1 cellular context compared by ENCODE assay signal in the genomic region with DNA sequence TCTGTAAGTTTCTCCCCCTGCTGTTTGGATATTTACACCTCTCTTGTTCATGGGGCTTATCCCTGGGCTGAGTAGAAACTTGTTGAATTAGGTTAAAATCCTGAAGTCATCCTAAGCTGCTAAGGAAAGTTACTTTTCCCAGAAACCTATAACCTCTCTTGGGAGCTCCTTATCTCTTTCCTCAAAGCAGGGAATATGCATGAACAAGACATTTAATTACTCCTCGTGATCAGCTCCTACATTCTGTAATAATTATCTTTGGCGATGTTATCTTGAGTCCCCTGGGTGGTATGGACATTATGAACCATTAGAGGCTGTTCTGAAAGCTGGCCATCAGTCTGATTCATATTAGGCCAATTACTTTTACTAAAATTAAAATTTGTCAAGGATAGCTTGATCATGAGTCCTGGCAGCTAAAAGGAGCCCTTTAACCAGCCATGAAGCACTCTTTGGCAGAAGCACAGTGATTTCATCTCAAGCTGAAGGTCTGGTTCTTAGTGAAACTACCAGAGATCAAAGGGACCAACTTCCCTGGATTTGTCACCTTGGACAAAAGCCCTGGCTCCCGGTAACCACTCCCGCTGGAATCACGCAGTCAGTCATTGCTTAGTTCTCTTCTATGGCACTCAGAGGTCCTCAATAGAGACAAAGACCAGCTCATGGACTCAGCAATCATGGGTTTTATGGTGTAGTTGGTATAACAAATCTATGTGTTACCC.
TF ChIP-seq lines count a peak whose summit lies in the region.

No MANE protein-coding gene starts in this region.

TF ChIP-seq in HEK293, 187 proteins besides CTCF, POLR2A, EP300 and RAD21 (continued from another document and continues in another):
- TF ChIP-seq, protein P1, sequence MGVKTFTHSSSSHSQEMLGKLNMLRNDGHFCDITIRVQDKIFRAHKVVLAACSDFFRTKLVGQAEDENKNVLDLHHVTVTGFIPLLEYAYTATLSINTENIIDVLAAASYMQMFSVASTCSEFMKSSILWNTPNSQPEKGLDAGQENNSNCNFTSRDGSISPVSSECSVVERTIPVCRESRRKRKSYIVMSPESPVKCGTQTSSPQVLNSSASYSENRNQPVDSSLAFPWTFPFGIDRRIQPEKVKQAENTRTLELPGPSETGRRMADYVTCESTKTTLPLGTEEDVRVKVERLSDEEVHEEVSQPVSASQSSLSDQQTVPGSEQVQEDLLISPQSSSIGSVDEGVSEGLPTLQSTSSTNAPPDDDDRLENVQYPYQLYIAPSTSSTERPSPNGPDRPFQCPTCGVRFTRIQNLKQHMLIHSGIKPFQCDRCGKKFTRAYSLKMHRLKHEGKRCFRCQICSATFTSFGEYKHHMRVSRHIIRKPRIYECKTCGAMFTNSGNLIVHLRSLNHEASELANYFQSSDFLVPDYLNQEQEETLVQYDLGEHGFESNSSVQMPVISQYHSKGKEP (tag by site-specific recombination; IDR thresholded peaks at IDR 0.05): peak; percentile 87
- TF ChIP-seq, protein P2, sequence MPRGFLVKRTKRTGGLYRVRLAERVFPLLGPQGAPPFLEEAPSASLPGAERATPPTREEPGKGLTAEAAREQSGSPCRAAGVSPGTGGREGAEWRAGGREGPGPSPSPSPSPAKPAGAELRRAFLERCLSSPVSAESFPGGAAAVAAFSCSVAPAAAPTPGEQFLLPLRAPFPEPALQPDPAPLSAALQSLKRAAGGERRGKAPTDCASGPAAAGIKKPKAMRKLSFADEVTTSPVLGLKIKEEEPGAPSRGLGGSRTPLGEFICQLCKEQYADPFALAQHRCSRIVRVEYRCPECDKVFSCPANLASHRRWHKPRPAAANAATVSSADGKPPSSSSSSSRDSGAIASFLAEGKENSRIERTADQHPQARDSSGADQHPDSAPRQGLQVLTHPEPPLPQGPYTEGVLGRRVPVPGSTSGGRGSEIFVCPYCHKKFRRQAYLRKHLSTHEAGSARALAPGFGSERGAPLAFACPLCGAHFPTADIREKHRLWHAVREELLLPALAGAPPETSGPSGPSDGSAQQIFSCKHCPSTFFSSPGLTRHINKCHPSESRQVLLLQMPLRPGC (tag by site-specific recombination; IDR thresholded peaks at IDR 0.05): peak; percentile 92
- TF ChIP-seq SP7 (tag by site-specific recombination; IDR thresholded peaks at IDR 0.05): peak; percentile 83
- TF ChIP-seq, protein P3, sequence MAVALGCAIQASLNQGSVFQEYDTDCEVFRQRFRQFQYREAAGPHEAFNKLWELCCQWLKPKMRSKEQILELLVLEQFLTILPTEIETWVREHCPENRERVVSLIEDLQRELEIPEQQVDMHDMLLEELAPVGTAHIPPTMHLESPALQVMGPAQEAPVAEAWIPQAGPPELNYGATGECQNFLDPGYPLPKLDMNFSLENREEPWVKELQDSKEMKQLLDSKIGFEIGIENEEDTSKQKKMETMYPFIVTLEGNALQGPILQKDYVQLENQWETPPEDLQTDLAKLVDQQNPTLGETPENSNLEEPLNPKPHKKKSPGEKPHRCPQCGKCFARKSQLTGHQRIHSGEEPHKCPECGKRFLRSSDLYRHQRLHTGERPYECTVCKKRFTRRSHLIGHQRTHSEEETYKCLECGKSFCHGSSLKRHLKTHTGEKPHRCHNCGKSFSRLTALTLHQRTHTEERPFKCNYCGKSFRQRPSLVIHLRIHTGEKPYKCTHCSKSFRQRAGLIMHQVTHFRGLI (tag by site-specific recombination; IDR thresholded peaks at IDR 0.05): 0 out of 2 replicates have a peak, but pooled peaks have one; percentile 23
- TF ChIP-seq ZNF521 (tag by site-specific recombination; IDR thresholded peaks at IDR 0.05): no peak
- TF ChIP-seq ZIC2 (tag by site-specific recombination; IDR thresholded peaks at IDR 0.05): peak; percentile 56
- no peak for TF ChIP-seq SETDB1 (IDR thresholded peaks at IDR 0.05; ENCODE audit: insufficient read length, low read length)
- peak; percentile 97 for TF ChIP-seq ZSCAN23 (tag by site-specific recombination; IDR thresholded peaks at IDR 0.05)
- peak; percentile 76 for TF ChIP-seq FEZF1 (tag by site-specific recombination; IDR thresholded peaks at IDR 0.05)
- TF ChIP-seq, protein P4, sequence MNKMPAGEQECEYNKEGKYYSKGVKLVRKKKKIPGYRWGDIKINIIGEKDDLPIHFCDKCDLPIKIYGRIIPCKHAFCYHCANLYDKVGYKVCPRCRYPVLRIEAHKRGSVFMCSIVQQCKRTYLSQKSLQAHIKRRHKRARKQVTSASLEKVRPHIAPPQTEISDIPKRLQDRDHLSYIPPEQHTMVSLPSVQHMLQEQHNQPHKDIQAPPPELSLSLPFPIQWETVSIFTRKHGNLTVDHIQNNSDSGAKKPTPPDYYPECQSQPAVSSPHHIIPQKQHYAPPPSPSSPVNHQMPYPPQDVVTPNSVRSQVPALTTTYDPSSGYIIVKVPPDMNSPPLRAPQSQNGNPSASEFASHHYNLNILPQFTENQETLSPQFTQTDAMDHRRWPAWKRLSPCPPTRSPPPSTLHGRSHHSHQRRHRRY (tag by site-specific recombination; IDR thresholded peaks at IDR 0.05): no peak
- TF ChIP-seq ZNF341 (tag by site-specific recombination; IDR thresholded peaks at IDR 0.05; ENCODE audit: low read depth): peak; percentile 43; the same call in 1 of the 2 replicates
- TF ChIP-seq ZNF366 (tag by site-specific recombination; conservative IDR thresholded peaks at IDR 0.05): peak; percentile 49; the same call in 1 of the 2 replicates
- TF ChIP-seq ZNF138 (tag by site-specific recombination; IDR thresholded peaks at IDR 0.05; ENCODE audit: borderline replicate concordance): no peak
- TF ChIP-seq, protein P5, sequence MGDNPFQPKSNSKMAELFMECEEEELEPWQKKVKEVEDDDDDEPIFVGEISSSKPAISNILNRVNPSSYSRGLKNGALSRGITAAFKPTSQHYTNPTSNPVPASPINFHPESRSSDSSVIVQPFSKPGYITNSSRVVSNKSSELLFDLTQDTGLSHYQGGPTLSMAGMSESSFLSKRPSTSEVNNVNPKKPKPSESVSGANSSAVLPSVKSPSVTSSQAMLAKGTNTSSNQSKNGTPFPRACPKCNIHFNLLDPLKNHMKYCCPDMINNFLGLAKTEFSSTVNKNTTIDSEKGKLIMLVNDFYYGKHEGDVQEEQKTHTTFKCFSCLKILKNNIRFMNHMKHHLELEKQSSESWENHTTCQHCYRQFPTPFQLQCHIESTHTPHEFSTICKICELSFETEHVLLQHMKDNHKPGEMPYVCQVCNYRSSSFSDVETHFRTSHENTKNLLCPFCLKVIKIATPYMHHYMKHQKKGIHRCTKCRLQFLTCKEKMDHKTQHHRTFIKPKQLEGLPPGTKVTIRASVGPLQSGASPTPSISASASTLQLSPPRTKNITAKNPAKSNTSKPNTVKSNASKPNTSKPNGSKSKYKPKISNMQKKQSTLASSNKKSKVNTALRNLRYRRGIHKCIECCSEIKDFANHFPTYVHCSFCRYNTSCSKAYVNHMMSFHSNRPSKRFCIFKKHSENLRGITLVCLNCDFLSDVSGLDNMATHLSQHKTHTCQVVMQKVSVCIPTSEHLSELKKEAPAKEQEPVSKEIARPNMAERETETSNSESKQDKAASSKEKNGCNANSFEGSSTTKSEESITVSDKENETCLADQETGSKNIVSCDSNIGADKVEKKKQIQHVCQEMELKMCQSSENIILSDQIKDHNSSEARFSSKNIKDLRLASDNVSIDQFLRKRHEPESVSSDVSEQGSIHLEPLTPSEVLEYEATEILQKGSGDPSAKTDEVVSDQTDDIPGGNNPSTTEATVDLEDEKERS (tag by site-specific recombination; IDR thresholded peaks at IDR 0.05): no peak
- TF ChIP-seq GLI2 (tag by site-specific recombination; IDR thresholded peaks at IDR 0.05; ENCODE audit: borderline replicate concordance, low read depth): peak; percentile 80; the same call in 1 of the 2 replicates
- TF ChIP-seq ZNF175 (tag by site-specific recombination; IDR thresholded peaks at IDR 0.05): no peak
- 0 out of 2 replicates have a peak, but pooled peaks have one; percentile 57 for TF ChIP-seq ZSCAN30 (tag by site-specific recombination; IDR thresholded peaks at IDR 0.05)
- TF ChIP-seq, protein P6, sequence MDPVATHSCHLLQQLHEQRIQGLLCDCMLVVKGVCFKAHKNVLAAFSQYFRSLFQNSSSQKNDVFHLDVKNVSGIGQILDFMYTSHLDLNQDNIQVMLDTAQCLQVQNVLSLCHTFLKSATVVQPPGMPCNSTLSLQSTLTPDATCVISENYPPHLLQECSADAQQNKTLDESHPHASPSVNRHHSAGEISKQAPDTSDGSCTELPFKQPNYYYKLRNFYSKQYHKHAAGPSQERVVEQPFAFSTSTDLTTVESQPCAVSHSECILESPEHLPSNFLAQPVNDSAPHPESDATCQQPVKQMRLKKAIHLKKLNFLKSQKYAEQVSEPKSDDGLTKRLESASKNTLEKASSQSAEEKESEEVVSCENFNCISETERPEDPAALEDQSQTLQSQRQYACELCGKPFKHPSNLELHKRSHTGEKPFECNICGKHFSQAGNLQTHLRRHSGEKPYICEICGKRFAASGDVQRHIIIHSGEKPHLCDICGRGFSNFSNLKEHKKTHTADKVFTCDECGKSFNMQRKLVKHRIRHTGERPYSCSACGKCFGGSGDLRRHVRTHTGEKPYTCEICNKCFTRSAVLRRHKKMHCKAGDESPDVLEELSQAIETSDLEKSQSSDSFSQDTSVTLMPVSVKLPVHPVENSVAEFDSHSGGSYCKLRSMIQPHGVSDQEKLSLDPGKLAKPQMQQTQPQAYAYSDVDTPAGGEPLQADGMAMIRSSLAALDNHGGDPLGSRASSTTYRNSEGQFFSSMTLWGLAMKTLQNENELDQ (tag by site-specific recombination; IDR thresholded peaks at IDR 0.05; ENCODE audit: low read depth): no peak
- peak; percentile 90 for TF ChIP-seq ZNF629 (tag by site-specific recombination; IDR thresholded peaks at IDR 0.05)
- 0 out of 2 replicates have a peak, but pooled peaks have one; percentile 52 for TF ChIP-seq ZEB2 (tag by site-specific recombination; IDR thresholded peaks at IDR 0.05)
- no peak for TF ChIP-seq ZSCAN4 (tag by site-specific recombination; IDR thresholded peaks at IDR 0.05)
- peak; percentile 56; the same call in 1 of the 2 replicates for TF ChIP-seq ZNF600 (tag by site-specific recombination; IDR thresholded peaks at IDR 0.05)
- 0 out of 2 replicates have a peak, but pooled peaks have one; percentile 23 for TF ChIP-seq YY1 (tag by site-specific recombination; IDR thresholded peaks at IDR 0.05)
- peak; percentile 43; the same call in 1 of the 2 replicates for TF ChIP-seq ZNF76 (tag by site-specific recombination; IDR thresholded peaks at IDR 0.05; ENCODE audit: borderline replicate concordance, low read depth)
- TF ChIP-seq OSR2 (tag by site-specific recombination; IDR thresholded peaks at IDR 0.05): peak; percentile 91
- peak; percentile 74 for TF ChIP-seq ZNF639 (tag by site-specific recombination; IDR thresholded peaks at IDR 0.05)
- TF ChIP-seq ZNF350 (tag by site-specific recombination; IDR thresholded peaks at IDR 0.05): no peak
- no peak for TF ChIP-seq ZBTB6 (tag by site-specific recombination; IDR thresholded peaks at IDR 0.05)
- no peak for TF ChIP-seq ZNF785 (tag by site-specific recombination; IDR thresholded peaks at IDR 0.05)
- TF ChIP-seq, protein P7, sequence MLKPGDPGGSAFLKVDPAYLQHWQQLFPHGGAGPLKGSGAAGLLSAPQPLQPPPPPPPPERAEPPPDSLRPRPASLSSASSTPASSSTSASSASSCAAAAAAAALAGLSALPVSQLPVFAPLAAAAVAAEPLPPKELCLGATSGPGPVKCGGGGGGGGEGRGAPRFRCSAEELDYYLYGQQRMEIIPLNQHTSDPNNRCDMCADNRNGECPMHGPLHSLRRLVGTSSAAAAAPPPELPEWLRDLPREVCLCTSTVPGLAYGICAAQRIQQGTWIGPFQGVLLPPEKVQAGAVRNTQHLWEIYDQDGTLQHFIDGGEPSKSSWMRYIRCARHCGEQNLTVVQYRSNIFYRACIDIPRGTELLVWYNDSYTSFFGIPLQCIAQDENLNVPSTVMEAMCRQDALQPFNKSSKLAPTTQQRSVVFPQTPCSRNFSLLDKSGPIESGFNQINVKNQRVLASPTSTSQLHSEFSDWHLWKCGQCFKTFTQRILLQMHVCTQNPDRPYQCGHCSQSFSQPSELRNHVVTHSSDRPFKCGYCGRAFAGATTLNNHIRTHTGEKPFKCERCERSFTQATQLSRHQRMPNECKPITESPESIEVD (tag by site-specific recombination; IDR thresholded peaks at IDR 0.05): peak; percentile 93
- 0 out of 2 replicates have a peak, but pooled peaks have one; percentile 41 for TF ChIP-seq ZNF558 (tag by site-specific recombination; IDR thresholded peaks at IDR 0.05)
- TF ChIP-seq GLIS2 (tag by site-specific recombination; IDR thresholded peaks at IDR 0.05): no peak
- TF ChIP-seq KLF9 (tag by site-specific recombination; IDR thresholded peaks at IDR 0.05; ENCODE audit: low read depth): no peak
- TF ChIP-seq GLIS1 (tag by site-specific recombination; IDR thresholded peaks at IDR 0.05): peak; percentile 91
